ENCODE assay signal across 23 cellular contexts in the genomic region with DNA sequence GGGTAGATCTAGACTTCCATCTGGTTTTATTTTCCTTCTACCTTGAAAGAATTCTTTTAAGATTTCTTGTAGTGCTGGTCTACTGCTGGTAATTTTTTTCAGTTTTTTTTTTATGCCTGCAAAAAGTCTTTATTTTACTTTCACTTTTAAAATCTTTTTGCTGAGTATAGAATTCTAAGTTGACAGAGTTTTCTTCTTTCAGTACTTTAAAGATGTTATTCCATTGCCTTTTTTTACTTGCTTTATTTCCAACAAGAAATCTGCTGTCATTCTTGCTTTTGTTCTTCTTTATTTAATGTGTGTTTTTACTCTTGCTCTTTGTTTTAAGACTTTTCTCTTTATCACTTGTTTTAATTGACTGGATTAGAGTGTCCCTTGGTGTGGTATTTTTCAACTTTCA. TPM values are rescaled to one million over a fixed set of nuclear protein-coding genes. Genes with fewer than 3 reads are reported as not detected.
DNase-seq lines count a peak whose midpoint lies in the region; FAIRE-seq and TF ChIP-seq lines count a peak whose summit lies in the region.
"Had no signal": no experiment of that assay in that cellular context is flagged by ENCODE, and none has a peak within 500 bp of the region (broad histone marks: within the 10 kb centered on the region; RNA-seq: fewer than 3 reads in every experiment).

No MANE protein-coding gene starts in this region.

- no peaks in the 10 kb centered on the region for H3K36me3 Mint-ChIP-seq in mesothelial cell of epicardium
- H3K36me3 Mint-ChIP-seq: CD8-positive, alpha-beta T cell had no signal

- H3K27me3 Mint-ChIP-seq in mesothelial cell of epicardium (ENCODE audit: low read depth), result peaks cover 14% of the 10 kb centered on the region

- H3K27ac Mint-ChIP-seq in mesothelial cell of epicardium, result no peak overlapping the region
- H3K27ac Mint-ChIP-seq: B cell; CD4-positive, alpha-beta T cell; CD8-positive, alpha-beta T cell had no signal

- no peak for TF ChIP-seq CTCF in HEK293 (tag by site-specific recombination; IDR thresholded peaks at IDR 0.05)
- no peak for TF ChIP-seq CTCF in mesothelial cell of epicardium (IDR thresholded peaks at IDR 0.05; ENCODE audit: unreplicated experiment)

- DNase-seq in OCI-M1 (lab: John Stamatoyannopoulos, UW), result peak; percentile 60
- no peak for DNase-seq in SW 1271 (lab: John Stamatoyannopoulos, UW)
- DNase-seq in mesothelial cell of epicardium (ENCODE audit: low spot score in 2 of 2, unreplicated experiment in 2 of 2), result no peak
- DNase-seq in NCI-H146 (lab: John Stamatoyannopoulos, UW), result no peak
- DNase-seq: 8988T; AML-193; Caco-2; Calu3; CD4-positive, alpha-beta T cell; CD8-positive, alpha-beta T cell; DMS79 treated with DMSO at 0.1 percent for 48 hours; GF-D8 had no signal

- FAIRE-seq in A204.1 (lab: Jason Lieb, UNC) (peak; percentile 34), colon (lab: Jason Lieb, UNC) (peak; percentile 21)
- FAIRE-seq: D721Med, G401.6, GM12891, GM19239 had no signal

- no peak overlapping the region for H3K27ac ChIP-seq in HEK293 (ENCODE audit: extremely low read depth, low read depth, low read length)
- H3K27ac ChIP-seq: A549; BLaER1 treated with 17β-estradiol and CSF1 and Interleukin-3, amounts not matched to agents 10 nM and 100 nM; C4-2B had no signal

- peaks cover 9% of the 10 kb centered on the region; the same call in 1 of the 2 replicates for H3K4me1 ChIP-seq in HEK293 (ENCODE audit: control insufficient read depth, insufficient read depth, low read length)
- H3K4me1 ChIP-seq: A549; BLaER1 treated with 17β-estradiol and CSF1 and Interleukin-3, amounts not matched to agents 10 nM and 100 nM; Caco-2 had no signal

- H3K4me1 Mint-ChIP-seq in mesothelial cell of epicardium, result peaks cover 7% of the 10 kb centered on the region
- H3K4me1 Mint-ChIP-seq: B cell had no signal

- no peak overlapping the region for H3K4me3 ChIP-seq in HEK293 (ENCODE audit: low read depth, low read length)
- H3K4me3 ChIP-seq: A549; BLaER1 treated with 17β-estradiol and CSF1 and Interleukin-3, amounts not matched to agents 10 nM and 100 nM had no signal

- H3K9me3 Mint-ChIP-seq in mesothelial cell of epicardium, result peaks cover 31% of the 10 kb centered on the region

- H3K9me3 ChIP-seq in HEK293 (ENCODE audit: control insufficient read depth, insufficient read depth, low read depth, low read length), result no peaks in the 10 kb centered on the region
- H3K9me3 ChIP-seq: Caco-2 had no signal

- no peak overlapping the region for H3K4me3 Mint-ChIP-seq in mesothelial cell of epicardium
- H3K4me3 Mint-ChIP-seq: B cell; CD4-positive, alpha-beta T cell; CD8-positive, alpha-beta T cell had no signal

- CTCF ChIA-PET in HEK293 (lab: Yijun Ruan, JAX), result interaction anchor here (0.5 to 1.3 kb wide), 3 partner anchors 16 to 75 kb away, joined by 3 to 4 read pairs (median 4); no protein-coding TSS in a partner anchor

- POLR2A ChIA-PET in HEK293 (lab: Yijun Ruan, JAX), result no interaction called here

- H3K36me3 ChIP-seq in HEK293 (ENCODE audit: control insufficient read depth in 2 of 2, insufficient read depth in 1 of 2, low read length in 2 of 2), result no peaks in the 10 kb centered on the region
- H3K36me3 ChIP-seq: BLaER1 treated with 17β-estradiol and CSF1 and Interleukin-3, amounts not matched to agents 10 nM and 100 nM had no signal

TF ChIP-seq in HEK293, 187 proteins besides CTCF, POLR2A, EP300 and RAD21:
- TF ChIP-seq, protein P1, sequence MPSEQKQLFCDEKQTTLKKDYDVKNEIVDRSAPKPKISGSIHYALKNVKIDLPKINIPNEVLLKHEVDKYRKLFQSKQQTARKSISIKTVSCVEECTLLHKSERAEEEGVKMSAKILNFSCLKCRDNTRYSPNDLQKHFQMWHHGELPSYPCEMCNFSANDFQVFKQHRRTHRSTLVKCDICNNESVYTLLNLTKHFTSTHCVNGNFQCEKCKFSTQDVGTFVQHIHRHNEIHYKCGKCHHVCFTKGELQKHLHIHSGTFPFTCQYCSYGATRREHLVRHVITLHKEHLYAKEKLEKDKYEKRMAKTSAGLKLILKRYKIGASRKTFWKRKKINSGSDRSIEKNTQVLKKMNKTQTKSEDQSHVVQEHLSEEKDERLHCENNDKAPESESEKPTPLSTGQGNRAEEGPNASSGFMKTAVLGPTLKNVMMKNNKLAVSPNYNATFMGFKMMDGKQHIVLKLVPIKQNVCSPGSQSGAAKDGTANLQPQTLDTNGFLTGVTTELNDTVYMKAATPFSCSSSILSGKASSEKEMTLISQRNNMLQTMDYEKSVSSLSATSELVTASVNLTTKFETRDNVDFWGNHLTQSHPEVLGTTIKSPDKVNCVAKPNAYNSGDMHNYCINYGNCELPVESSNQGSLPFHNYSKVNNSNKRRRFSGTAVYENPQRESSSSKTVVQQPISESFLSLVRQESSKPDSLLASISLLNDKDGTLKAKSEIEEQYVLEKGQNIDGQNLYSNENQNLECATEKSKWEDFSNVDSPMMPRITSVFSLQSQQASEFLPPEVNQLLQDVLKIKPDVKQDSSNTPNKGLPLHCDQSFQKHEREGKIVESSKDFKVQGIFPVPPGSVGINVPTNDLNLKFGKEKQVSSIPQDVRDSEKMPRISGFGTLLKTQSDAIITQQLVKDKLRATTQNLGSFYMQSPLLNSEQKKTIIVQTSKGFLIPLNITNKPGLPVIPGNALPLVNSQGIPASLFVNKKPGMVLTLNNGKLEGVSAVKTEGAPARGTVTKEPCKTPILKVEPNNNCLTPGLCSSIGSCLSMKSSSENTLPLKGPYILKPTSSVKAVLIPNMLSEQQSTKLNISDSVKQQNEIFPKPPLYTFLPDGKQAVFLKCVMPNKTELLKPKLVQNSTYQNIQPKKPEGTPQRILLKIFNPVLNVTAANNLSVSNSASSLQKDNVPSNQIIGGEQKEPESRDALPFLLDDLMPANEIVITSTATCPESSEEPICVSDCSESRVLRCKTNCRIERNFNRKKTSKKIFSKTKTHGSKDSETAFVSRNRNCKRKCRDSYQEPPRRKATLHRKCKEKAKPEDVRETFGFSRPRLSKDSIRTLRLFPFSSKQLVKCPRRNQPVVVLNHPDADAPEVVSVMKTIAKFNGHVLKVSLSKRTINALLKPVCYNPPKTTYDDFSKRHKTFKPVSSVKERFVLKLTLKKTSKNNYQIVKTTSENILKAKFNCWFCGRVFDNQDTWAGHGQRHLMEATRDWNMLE (tag by site-specific recombination; conservative IDR thresholded peaks at IDR 0.05; ENCODE audit: low read depth), result peak; percentile 26; the same call in 1 of the 2 replicates
- TF ChIP-seq ZNF114 (tag by site-specific recombination; IDR thresholded peaks at IDR 0.05), result no peak
- peak; percentile 97 for TF ChIP-seq SETDB1 (IDR thresholded peaks at IDR 0.05; ENCODE audit: insufficient read length, low read length)
- TF ChIP-seq TRIM28 (IDR thresholded peaks at IDR 0.05; ENCODE audit: borderline replicate concordance, low read length), result peak; percentile 66; the same call in 1 of the 2 replicates
TF ChIP-seq in HEK293: peak in this region for 3.

RNA-seq across cellular contexts. Expression of a gene that starts 36.1 kb away (rescaled TPM):
- 19.4 to 25.8 TPM (median 22.5 TPM) in 3 replicates for total RNA-seq in mesothelial cell of epicardium
